In genomic region chr19:48195106-48195830, GRCh38 we compare ENCODE assay signal across 1 cellular context.
TF ChIP-seq lines count a peak whose summit lies in the region.

No MANE protein-coding gene starts in this region.

TF ChIP-seq in WTC11, 78 proteins besides CTCF, POLR2A, EP300 and RAD21 (continued from another document):
- peak; percentile 40; the same call in 1 of the 2 replicates for TF ChIP-seq PRDM15 (CRISPR knock-in tag; IDR thresholded peaks at IDR 0.05)
